ENCODE assay signal across 8 cellular contexts in the genomic region with DNA sequence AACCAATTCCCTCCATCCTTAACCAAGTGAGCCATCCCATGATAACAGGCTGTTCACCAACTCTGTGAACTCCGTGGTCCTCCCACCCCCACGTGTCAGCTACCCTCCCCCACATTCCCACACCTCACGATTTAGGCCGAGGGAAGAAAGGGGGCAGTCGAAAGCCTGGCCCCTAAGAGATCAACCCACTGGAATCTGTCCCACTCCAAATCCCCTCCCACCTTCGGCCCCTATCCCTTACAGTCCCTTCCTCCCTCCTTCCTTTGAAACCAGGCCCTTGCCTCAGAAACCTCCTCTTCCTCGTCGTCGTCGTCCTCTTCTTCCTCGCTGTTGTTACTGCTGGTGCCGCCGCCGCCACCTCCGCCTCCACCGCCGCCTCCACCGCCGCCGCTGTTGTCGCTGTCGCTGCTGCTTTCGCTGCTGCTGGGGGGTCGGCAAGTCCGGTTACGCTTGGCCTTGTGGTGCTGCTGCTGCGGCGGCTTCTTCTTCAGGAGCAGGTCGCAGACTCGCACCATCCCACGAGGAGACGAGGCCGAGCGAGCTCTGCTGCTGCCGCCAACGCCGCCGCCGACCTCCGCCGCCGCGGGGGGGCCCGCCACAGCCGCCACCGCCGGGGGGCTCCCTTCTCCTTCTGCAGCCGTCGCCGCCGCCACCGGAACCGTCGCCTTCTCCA. TPM values are rescaled to one million over a fixed set of nuclear protein-coding genes. Genes with fewer than 3 reads are reported as not detected.
A peak's percentile ranks its signal among the peaks of the same experiment; 100 is the strongest.
DNase-seq lines count a peak whose midpoint lies in the region; ATAC-seq and TF ChIP-seq lines count a peak whose summit lies in the region.

No MANE protein-coding gene starts in this region.

- no peaks in the 10 kb centered on the region for H3K27me3 Mint-ChIP-seq in activated T-cell treated with anti-CD3 and anti-CD28 coated beads, Interleukin-2, amount 50 U/mL, for 4 hours (ENCODE audit: low read depth)

- H3K9me3 ChIP-seq in KOPT-K1 (ENCODE audit: insufficient read depth, low read length, poor library complexity, severe bottlenecking) (no peaks in the 10 kb centered on the region), osteoblast (ENCODE audit: low read depth, low read length) (no peaks in the 10 kb centered on the region)

- H3K27ac ChIP-seq in KOPT-K1 (ENCODE audit: low read depth, low read length, poor library complexity, severe bottlenecking), result peak overlapping the region; percentile 93
- H3K27ac ChIP-seq in osteoblast (ENCODE audit: low read depth, low read length), result peak overlapping the region; percentile 80

- DNase-seq in stimulated activated CD4-positive, alpha-beta T cell treated with anti-CD3 and anti-CD28 coated beads, Interleukin-4, amount 100 ng/mL, for 48 hours (ENCODE audit: low read depth in 2 of 2), result peak; percentile 14 to 42
- DNase-seq in stimulated activated CD4-positive, alpha-beta T cell treated with anti-CD3 and anti-CD28 coated beads, Interleukin-15, amount 100 ng/mL, for 24 hours, result no peak
- no peak for DNase-seq in activated T-cell treated with anti-CD3 and anti-CD28 coated beads, Interleukin-2, amount 50 U/mL, for 4 hours
- DNase-seq in foreskin melanocyte, result peak; percentile 14
- DNase-seq in osteoblast (ENCODE audit: insufficient read length, low spot score, missing footprints), result peak; percentile 75
- DNase-seq in AG08395 (ENCODE audit: low spot score), result no peak

- TF ChIP-seq CTCF in osteoblast (IDR thresholded peaks at IDR 0.05; ENCODE audit: extremely low read depth, low read depth, low read length), result peak; percentile 4

- no peaks in the 10 kb centered on the region for H3K27me3 ChIP-seq in osteoblast (ENCODE audit: insufficient read depth, low read length)

- H3K4me3 Mint-ChIP-seq in activated T-cell treated with anti-CD3 and anti-CD28 coated beads, Interleukin-2, amount 50 U/mL, for 4 hours, result peak overlapping the region; percentile 99

- peaks cover 54% of the 10 kb centered on the region for H3K4me1 Mint-ChIP-seq in activated T-cell treated with anti-CD3 and anti-CD28 coated beads, Interleukin-2, amount 50 U/mL, for 4 hours (ENCODE audit: low read depth)

- H2AFZ ChIP-seq in osteoblast (ENCODE audit: low read length), result peak overlapping the region; percentile 73

- H3K79me2 ChIP-seq in osteoblast (ENCODE audit: insufficient read depth, low read length), result peaks cover 78% of the 10 kb centered on the region

- H3K4me2 ChIP-seq in osteoblast (ENCODE audit: insufficient read depth, low read length), result peak overlapping the region; percentile 96

- H3K4me3 ChIP-seq in osteoblast (ENCODE audit: insufficient read depth, low read length), result peak overlapping the region; percentile 92

- H3K9me3 Mint-ChIP-seq in activated T-cell treated with anti-CD3 and anti-CD28 coated beads, Interleukin-2, amount 50 U/mL, for 4 hours, result no peaks in the 10 kb centered on the region

- peaks cover 21% of the 10 kb centered on the region for H4K20me1 ChIP-seq in osteoblast (ENCODE audit: insufficient read depth, low read length)

- peak; percentile 30 for ATAC-seq in GM21825 (IDR thresholded peaks at IDR 0.05; ENCODE audit: unreplicated experiment)
- peak in 1 of 2 donors; percentile 38 for ATAC-seq in activated T-cell treated with anti-CD3 and anti-CD28 coated beads, Interleukin-2, amount 50 U/mL, for 4 hours

- peaks cover 15% of the 10 kb centered on the region for H3K36me3 Mint-ChIP-seq in activated T-cell treated with anti-CD3 and anti-CD28 coated beads, Interleukin-2, amount 50 U/mL, for 4 hours (ENCODE audit: insufficient read depth)

- H3K36me3 ChIP-seq in KOPT-K1 (ENCODE audit: insufficient read depth, low read length), result peaks cover 37% of the 10 kb centered on the region
- H3K36me3 ChIP-seq in osteoblast (ENCODE audit: insufficient read depth, low read length), result no peaks in the 10 kb centered on the region

- peaks cover 22% of the 10 kb centered on the region for H3K4me1 ChIP-seq in osteoblast (ENCODE audit: insufficient read depth, low read length)

RNA-seq across cellular contexts. Expression of a gene that starts 0.5 kb away (rescaled TPM):
- total RNA-seq in activated T-cell treated with anti-CD3 and anti-CD28 coated beads, Interleukin-2, amount 50 U/mL, for 4 hours, result 10 to 100 TPM; 65.7 to 66.2 (median 66.1) TPM
- total RNA-seq in osteoblast, result 49.9 and 53.0 TPM in 2 replicates

Comparison
In these comparisons a context has a peak if more than half of its experiments do, and no peak if none do; other contexts are left out.
1. DNase-seq: peak in stimulated activated CD4-positive, alpha-beta T cell treated with anti-CD3 and anti-CD28 coated beads, Interleukin-4, amount 100 ng/mL, for 48 hours (2 of 2), foreskin melanocyte (single experiment) and osteoblast (single experiment); none in stimulated activated CD4-positive, alpha-beta T cell treated with anti-CD3 and anti-CD28 coated beads, Interleukin-15, amount 100 ng/mL, for 24 hours (single experiment), activated T-cell treated with anti-CD3 and anti-CD28 coated beads, Interleukin-2, amount 50 U/mL, for 4 hours (single experiment) and AG08395 (single experiment).